Comparison of ENCODE assay signal across 25 cellular contexts in the genomic region with DNA sequence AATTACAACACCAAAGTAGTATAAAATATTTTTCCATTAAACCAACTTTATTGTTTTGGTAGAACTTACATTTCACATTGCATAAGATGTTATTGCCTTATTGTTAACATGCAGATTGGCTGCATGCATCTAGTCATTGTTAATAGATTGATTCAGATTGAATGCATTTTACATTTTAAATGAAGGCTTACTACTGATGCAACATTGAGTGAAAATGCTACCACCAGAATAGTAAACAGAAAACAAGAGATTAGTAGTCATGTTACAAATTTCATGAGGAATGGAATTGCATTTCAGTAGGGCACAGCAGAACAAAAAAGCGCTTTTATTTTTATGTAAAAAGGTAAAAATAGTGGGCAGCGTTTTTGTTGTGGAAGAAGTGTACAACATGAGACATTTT.
DNase-seq lines count a peak whose midpoint lies in the region; ATAC-seq and TF ChIP-seq lines count a peak whose summit lies in the region.
"Had no signal": no experiment of that assay in that cellular context is flagged by ENCODE, and none has a peak within 500 bp of the region (broad histone marks: within the 10 kb centered on the region; RNA-seq: fewer than 3 reads in every experiment).

No MANE protein-coding gene starts in this region.

- H3T11ph ChIP-seq in H9 (ENCODE audit: low read length) = no peak overlapping the region

- H3K36me3 ChIP-seq in HUES64 (ENCODE audit: insufficient read depth, low read length) (no peaks in the 10 kb centered on the region), iPS-18a (ENCODE audit: control insufficient read depth, low read depth, low read length) (no peaks in the 10 kb centered on the region), osteoblast (ENCODE audit: insufficient read depth, low read length) (no peaks in the 10 kb centered on the region), left ventricle myocardium inferior (no peaks in the 10 kb centered on the region)
- H3K36me3 ChIP-seq: BE2C; BLaER1 treated with 17β-estradiol and CSF1 and Interleukin-3, amounts not matched to agents 10 nM and 100 nM had no signal

- H3K36me3 Mint-ChIP-seq in H9 (ENCODE audit: insufficient read depth in 1 of 3, low read depth in 3 of 3) = no peaks in the 10 kb centered on the region
- H3K36me3 Mint-ChIP-seq in activated naive CD8-positive, alpha-beta T cell treated with anti-CD3 and anti-CD28 coated beads, Interleukin-2, amount 50 U/mL, for 24 hours (ENCODE audit: low read depth) = no peaks in the 10 kb centered on the region
- H3K36me3 Mint-ChIP-seq: CD14-positive monocyte; CD8-positive, alpha-beta memory T cell had no signal

- H3K79me1 ChIP-seq in H9 (ENCODE audit: insufficient read depth, low read depth, low read length, poor library complexity, severe bottlenecking) = no peaks in the 10 kb centered on the region

- H3K27ac ChIP-seq in H9 (ENCODE audit: insufficient read length, low read depth, low read length) (no peak overlapping the region), HUES64 (ENCODE audit: low read depth, low read length) (peak overlapping the region; percentile 73; the same call in 1 of the 2 replicates), iPS-18a (ENCODE audit: low read length) (peak overlapping the region; percentile 20), osteoblast (ENCODE audit: low read depth, low read length) (no peak overlapping the region), left ventricle myocardium inferior (replicated peaks) (no peak overlapping the region)
- H3K27ac ChIP-seq: BLaER1 treated with 17β-estradiol and CSF1 and Interleukin-3, amounts not matched to agents 10 nM and 100 nM had no signal

- no peaks in the 10 kb centered on the region for H3K79me2 ChIP-seq in H9 (ENCODE audit: insufficient read depth, low read length)
- H3K79me2 ChIP-seq in osteoblast (ENCODE audit: insufficient read depth, low read length) = no peaks in the 10 kb centered on the region

- H3K9me3 ChIP-seq in H9 (ENCODE audit: control insufficient read depth, low read depth, low read length) = no peaks in the 10 kb centered on the region
- H3K9me3 ChIP-seq in HUES64 (ENCODE audit: insufficient read depth, low read depth, low read length) = no peaks in the 10 kb centered on the region
- H3K9me3 ChIP-seq in iPS-18a (ENCODE audit: control insufficient read depth, low read depth, low read length) = no peaks in the 10 kb centered on the region
- H3K9me3 ChIP-seq in osteoblast (ENCODE audit: low read depth, low read length) = no peaks in the 10 kb centered on the region
- no peaks in the 10 kb centered on the region for H3K9me3 ChIP-seq in left ventricle myocardium inferior (replicated peaks)
- H3K9me3 ChIP-seq: A549; BE2C; BLaER1 treated with 17β-estradiol and CSF1 and Interleukin-3, amounts not matched to agents 10 nM and 100 nM had no signal

- H2AK5ac ChIP-seq in H9 (ENCODE audit: insufficient read length, low read length) = no peak overlapping the region

- WGBS in H9 (ENCODE audit: extremely low coverage, insufficient read length, low lambda C conversion rate) = no CpG with 5 or more reads among the region's 2 CpGs
- 66% methylated on average over 2 of the region's 2 CpGs for WGBS in HUES64

- no peak overlapping the region for H4K5ac ChIP-seq in H9 (ENCODE audit: insufficient read length, low read depth, low read length)

- H4K91ac ChIP-seq in H9 (ENCODE audit: insufficient read length, low read depth, low read length) = no peak overlapping the region

- no peaks in the 10 kb centered on the region for H3K9me3 Mint-ChIP-seq in H9
- no peaks in the 10 kb centered on the region for H3K9me3 Mint-ChIP-seq in activated naive CD8-positive, alpha-beta T cell treated with anti-CD3 and anti-CD28 coated beads, Interleukin-2, amount 50 U/mL, for 24 hours
- H3K9me3 Mint-ChIP-seq: CD4-positive, alpha-beta T cell; CD8-positive, alpha-beta memory T cell had no signal

- H2BK12ac ChIP-seq in H9 (ENCODE audit: insufficient read length, low read depth, low read length) = no peak overlapping the region

- no peak overlapping the region for H3K14ac ChIP-seq in H9 (ENCODE audit: insufficient read depth, low read length)

- H3K27ac Mint-ChIP-seq in H9 = peak overlapping the region; percentile 84 to 97 (median 89); a peak in 5 of 7 replicates
- H3K27ac Mint-ChIP-seq in activated naive CD8-positive, alpha-beta T cell treated with anti-CD3 and anti-CD28 coated beads, Interleukin-2, amount 50 U/mL, for 24 hours = no peak overlapping the region
- H3K27ac Mint-ChIP-seq: CD14-positive monocyte; CD4-positive, alpha-beta T cell had no signal

- H3K9ac ChIP-seq in H9 (ENCODE audit: extremely low read depth, insufficient read length, low read length) (no peak overlapping the region), HUES64 (ENCODE audit: low read depth, low read length) (no peak overlapping the region), iPS-18a (ENCODE audit: low read length) (peak overlapping the region; percentile 25)
- H3K9ac ChIP-seq: BLaER1 treated with 17β-estradiol and CSF1 and Interleukin-3, amounts not matched to agents 10 nM and 100 nM had no signal

- H3K27me3 Mint-ChIP-seq in H9 (ENCODE audit: low read depth) = no peaks in the 10 kb centered on the region
- H3K27me3 Mint-ChIP-seq in activated naive CD8-positive, alpha-beta T cell treated with anti-CD3 and anti-CD28 coated beads, Interleukin-2, amount 50 U/mL, for 24 hours = no peaks in the 10 kb centered on the region

- no peak overlapping the region for H3K56ac ChIP-seq in H9 (ENCODE audit: insufficient read length, low read depth, low read length)

- H3K4me3 ChIP-seq in HUES64 (ENCODE audit: low read length) = no peak overlapping the region
- no peak overlapping the region for H3K4me3 ChIP-seq in iPS-18a (ENCODE audit: low read length)
- H3K4me3 ChIP-seq in osteoblast (ENCODE audit: insufficient read depth, low read length) = no peak overlapping the region
- no peak overlapping the region for H3K4me3 ChIP-seq in left ventricle myocardium inferior
- H3K4me3 ChIP-seq: A549; BLaER1 treated with 17β-estradiol and CSF1 and Interleukin-3, amounts not matched to agents 10 nM and 100 nM; GM12878 had no signal

- intact Hi-C loops in left ventricle myocardium inferior (cut with micrococcal nuclease) = no loop called here

- TF ChIP-seq CTCF in H9 (conservative IDR thresholded peaks at IDR 0.05) (no peak), osteoblast (IDR thresholded peaks at IDR 0.05; ENCODE audit: extremely low read depth, low read depth, low read length) (no peak), left ventricle myocardium inferior (IDR thresholded peaks at IDR 0.05; ENCODE audit: borderline replicate concordance) (no peak)

- no peaks in the 10 kb centered on the region for H3K23me2 ChIP-seq in H9 (ENCODE audit: insufficient read length, low read depth, low read length, poor library complexity, severe bottlenecking)

- no peak overlapping the region for H3K18ac ChIP-seq in H9 (ENCODE audit: insufficient read length, low read depth, low read length)

- DNase-seq in H9 (no peak), osteoblast (ENCODE audit: insufficient read length, low spot score, missing footprints) (peak; percentile 3), left ventricle myocardium inferior (no peak)
- DNase-seq in activated naive CD8-positive, alpha-beta T cell treated with anti-CD3 and anti-CD28 coated beads, Interleukin-2, amount 50 U/mL, for 24 hours = no peak
- no peak for DNase-seq in stimulated activated CD4-positive, alpha-beta T cell treated with anti-CD3 and anti-CD28 coated beads, Interleukin-12 subunit alpha, Interleukin-12 subunit beta, amount 100 ng/mL, for 4 hours
- DNase-seq: 8988T; ACHN; AML-193; BE2C; CD4-positive, alpha-beta T cell; CD8-positive, alpha-beta memory T cell; DMS 273 treated with DMSO at 0.1 percent for 48 hours; DMS79; EL; GDM1; GOT3; H7 had no signal

- H3K4me3 Mint-ChIP-seq in H9 = no peak overlapping the region
- H3K4me3 Mint-ChIP-seq in activated naive CD8-positive, alpha-beta T cell treated with anti-CD3 and anti-CD28 coated beads, Interleukin-2, amount 50 U/mL, for 24 hours = no peak overlapping the region
- H3K4me3 Mint-ChIP-seq: CD14-positive monocyte; CD4-positive, alpha-beta T cell; CD8-positive, alpha-beta memory T cell had no signal

- ATAC-seq in activated naive CD8-positive, alpha-beta T cell treated with anti-CD3 and anti-CD28 coated beads, Interleukin-2, amount 50 U/mL, for 24 hours = no peak
- no peak for ATAC-seq in GM19452 (IDR thresholded peaks at IDR 0.05; ENCODE audit: unreplicated experiment)
- ATAC-seq: A549, GM12878, HCT116 had no signal

- H3K23ac ChIP-seq in H9 (ENCODE audit: insufficient read length, low read depth, low read length) = no peak overlapping the region

- no peak overlapping the region for H2BK15ac ChIP-seq in H9 (ENCODE audit: low read depth, low read length)

- H3K4ac ChIP-seq in H9 (ENCODE audit: low read depth, low read length) = no peak overlapping the region

- H3K4me2 ChIP-seq in H9 (ENCODE audit: insufficient read depth, insufficient read length, low read length) (no peak overlapping the region), osteoblast (ENCODE audit: insufficient read depth, low read length) (no peak overlapping the region)
- H3K4me2 ChIP-seq: A549; BLaER1 treated with 17β-estradiol and CSF1 and Interleukin-3, amounts not matched to agents 10 nM and 100 nM had no signal

- no peak overlapping the region for H2AFZ ChIP-seq in H9 (ENCODE audit: low read length)
- H2AFZ ChIP-seq in osteoblast (ENCODE audit: low read length) = no peak overlapping the region

- H4K20me1 ChIP-seq in H9 (ENCODE audit: control insufficient read depth, insufficient read depth, insufficient read length) (no peaks in the 10 kb centered on the region), osteoblast (ENCODE audit: insufficient read depth, low read length) (no peaks in the 10 kb centered on the region)
- H4K20me1 ChIP-seq: BLaER1 treated with 17β-estradiol and CSF1 and Interleukin-3, amounts not matched to agents 10 nM and 100 nM had no signal

- no peak overlapping the region for H4K8ac ChIP-seq in H9 (replicated peaks; ENCODE audit: insufficient read length, low read depth, low read length)

- H2BK20ac ChIP-seq in H9 (ENCODE audit: low read depth, low read length, poor library complexity, severe bottlenecking) = no peak overlapping the region

- no peak overlapping the region for H2BK5ac ChIP-seq in H9 (ENCODE audit: insufficient read length, low read length)

- H2BK120ac ChIP-seq in H9 (ENCODE audit: low read depth, low read length, poor library complexity, severe bottlenecking) = no peak overlapping the region

- H3K4me1 ChIP-seq in H9 (ENCODE audit: insufficient read depth, low read length) (peaks cover 4% of the 10 kb centered on the region), HUES64 (ENCODE audit: insufficient read depth, low read length) (peaks cover 31% of the 10 kb centered on the region), iPS-18a (ENCODE audit: control insufficient read depth, low read depth, low read length) (peaks cover 24% of the 10 kb centered on the region), osteoblast (ENCODE audit: insufficient read depth, low read length) (no peaks in the 10 kb centered on the region), left ventricle myocardium inferior (no peaks in the 10 kb centered on the region)
- H3K4me1 ChIP-seq: BE2C; BLaER1 treated with 17β-estradiol and CSF1 and Interleukin-3, amounts not matched to agents 10 nM and 100 nM had no signal

- H3K27me3 ChIP-seq in H9 (ENCODE audit: insufficient read depth, low read length) = no peaks in the 10 kb centered on the region
- no peaks in the 10 kb centered on the region for H3K27me3 ChIP-seq in HUES64 (ENCODE audit: insufficient read depth, low read length)
- H3K27me3 ChIP-seq in iPS-18a (ENCODE audit: control insufficient read depth, insufficient read depth, low read length) = no peaks in the 10 kb centered on the region
- H3K27me3 ChIP-seq in osteoblast (ENCODE audit: insufficient read depth, low read length) = no peaks in the 10 kb centered on the region
- H3K27me3 ChIP-seq in left ventricle myocardium inferior (ENCODE audit: low read depth) = no peaks in the 10 kb centered on the region
- H3K27me3 ChIP-seq: BE2C; BLaER1 treated with 17β-estradiol and CSF1 and Interleukin-3, amounts not matched to agents 10 nM and 100 nM had no signal

- H3K4me1 Mint-ChIP-seq in H9 = peaks cover 22 to 32% of the 10 kb centered on the region in 2 experiments
- H3K4me1 Mint-ChIP-seq in activated naive CD8-positive, alpha-beta T cell treated with anti-CD3 and anti-CD28 coated beads, Interleukin-2, amount 50 U/mL, for 24 hours = no peaks in the 10 kb centered on the region
- H3K4me1 Mint-ChIP-seq: CD14-positive monocyte; CD8-positive, alpha-beta memory T cell had no signal

Comparison
In these comparisons a context has a peak if more than half of its experiments do, and no peak if none do; other contexts are left out.
1. H3K27ac ChIP-seq: peak in HUES64 (single experiment) and iPS-18a (single experiment); none in H9 (single experiment), osteoblast (single experiment) and left ventricle myocardium inferior (single experiment).